In the genomic region with DNA sequence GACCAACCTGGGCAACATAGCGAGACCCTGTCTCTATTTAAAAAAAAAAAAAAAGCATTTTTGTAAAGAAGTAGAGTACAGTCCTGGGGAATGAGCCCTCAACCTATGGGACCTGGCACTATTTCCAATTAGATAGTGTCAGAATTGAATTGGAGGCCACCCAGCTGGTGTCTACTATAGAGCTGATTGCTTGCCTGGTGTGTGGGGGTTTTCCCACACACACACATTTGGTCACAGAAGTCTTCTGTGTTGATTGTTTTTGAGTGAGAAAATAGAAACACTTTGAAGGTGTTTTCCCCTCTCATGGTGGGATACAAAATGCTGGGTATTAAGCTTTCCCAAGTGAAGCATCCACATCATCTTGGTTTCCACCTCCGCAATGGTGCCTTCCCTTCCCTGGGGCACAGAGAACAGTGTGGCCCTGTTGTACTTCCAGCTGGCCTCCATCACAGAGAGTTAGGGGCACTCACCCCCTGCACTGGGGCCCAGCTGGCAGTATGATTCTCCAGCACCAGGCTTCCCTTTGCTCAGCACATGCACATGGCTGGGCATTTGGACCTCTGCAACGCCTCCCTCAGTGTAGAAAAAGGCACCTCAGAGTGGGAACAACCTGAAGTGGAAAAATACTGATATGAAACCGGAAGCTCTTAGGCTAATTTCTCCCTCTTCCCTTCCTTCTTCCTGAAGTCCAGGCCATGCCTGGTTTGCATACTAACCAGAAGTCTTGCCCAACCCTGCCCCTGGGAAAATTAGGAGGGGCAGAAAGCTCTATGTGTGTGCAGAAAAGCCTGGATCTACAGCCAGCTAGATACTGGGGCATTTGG, we compare ENCODE assay signal across 1 cellular context.
TF ChIP-seq lines count a peak whose summit lies in the region.

No MANE protein-coding gene starts in this region.

TF ChIP-seq in GM12878, 131 proteins besides CTCF, POLR2A, EP300 and RAD21:
- TF ChIP-seq, protein P1, sequence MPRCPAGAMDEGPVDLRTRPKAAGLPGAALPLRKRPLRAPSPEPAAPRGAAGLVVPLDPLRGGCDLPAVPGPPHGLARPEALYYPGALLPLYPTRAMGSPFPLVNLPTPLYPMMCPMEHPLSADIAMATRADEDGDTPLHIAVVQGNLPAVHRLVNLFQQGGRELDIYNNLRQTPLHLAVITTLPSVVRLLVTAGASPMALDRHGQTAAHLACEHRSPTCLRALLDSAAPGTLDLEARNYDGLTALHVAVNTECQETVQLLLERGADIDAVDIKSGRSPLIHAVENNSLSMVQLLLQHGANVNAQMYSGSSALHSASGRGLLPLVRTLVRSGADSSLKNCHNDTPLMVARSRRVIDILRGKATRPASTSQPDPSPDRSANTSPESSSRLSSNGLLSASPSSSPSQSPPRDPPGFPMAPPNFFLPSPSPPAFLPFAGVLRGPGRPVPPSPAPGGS (IDR thresholded peaks at IDR 0.05; ENCODE audit: borderline replicate concordance, insufficient read depth, low read depth, low read length, poor library complexity, severe bottlenecking): no peak
- TF ChIP-seq MEF2A (IDR thresholded peaks at IDR 0.05; ENCODE audit: insufficient read depth, low read depth, low read length) (no peak), RBBP5 (conservative IDR thresholded peaks at IDR 0.05) (no peak), PML (IDR thresholded peaks at IDR 0.05; ENCODE audit: low read length) (no peak), EED (IDR thresholded peaks at IDR 0.05; ENCODE audit: low read depth) (0 out of 2 replicates have a peak, but pooled peaks have one; percentile 13), RCOR1 (conservative IDR thresholded peaks at IDR 0.05; ENCODE audit: low read depth, low read length) (no peak), RUNX3 (IDR thresholded peaks at IDR 0.05; ENCODE audit: low read length) (peak; percentile 2; the same call in 1 of the 2 replicates), MYC (IDR thresholded peaks at IDR 0.05; ENCODE audit: insufficient read depth, insufficient read length, insufficient replicate concordance, low read length, severe bottlenecking) (no peak), SREBF1 (IDR thresholded peaks at IDR 0.05; ENCODE audit: low read length) (no peak), IKZF2 (IDR thresholded peaks at IDR 0.05) (0 out of 4 replicates have a peak, but pooled peaks of 1 of the 2 experiments have one; percentile 9), CHD4 (IDR thresholded peaks at IDR 0.05) (no peak)
